Comparison of ENCODE assay signal across 2 cellular contexts in the genomic region with DNA sequence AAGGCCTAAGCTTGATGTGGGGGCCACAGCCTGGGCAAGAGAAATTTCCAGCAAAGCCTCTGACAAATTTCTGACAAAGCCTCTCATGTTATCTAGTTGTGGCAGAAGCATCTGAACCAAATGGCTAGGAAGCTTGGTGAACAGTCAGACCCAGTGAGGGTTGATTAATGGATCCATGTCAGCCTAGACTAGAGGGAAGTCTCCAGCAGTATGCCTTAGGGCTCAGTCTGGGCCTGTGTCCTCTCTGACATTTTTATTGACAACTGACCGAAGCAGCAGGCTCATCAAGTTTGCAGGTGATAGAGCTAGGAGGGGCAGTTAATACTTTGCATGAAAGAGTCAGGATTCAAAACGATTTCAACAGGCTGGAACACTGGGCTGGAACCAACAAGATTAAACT.
TF ChIP-seq lines count a peak whose summit lies in the region.

No MANE protein-coding gene starts in this region.

TF ChIP-seq in HCT116, 20 proteins besides CTCF, POLR2A, EP300 and RAD21:
- TF ChIP-seq CEBPB (IDR thresholded peaks at IDR 0.05; ENCODE audit: low read depth) = no peak
- TF ChIP-seq CBX3 (IDR thresholded peaks at IDR 0.05; ENCODE audit: low read depth) = no peak
- TF ChIP-seq FOSL1 (IDR thresholded peaks at IDR 0.05; ENCODE audit: low read depth) = no peak
- TF ChIP-seq POLR2AphosphoS5 (IDR thresholded peaks at IDR 0.05; ENCODE audit: low read depth, low read length) = peak; percentile 18; the same call in 1 of the 2 replicates
- no peak for TF ChIP-seq YY1 (IDR thresholded peaks at IDR 0.05; ENCODE audit: extremely low read depth, insufficient replicate concordance, low read depth, low read length)
- TF ChIP-seq, protein P1, sequence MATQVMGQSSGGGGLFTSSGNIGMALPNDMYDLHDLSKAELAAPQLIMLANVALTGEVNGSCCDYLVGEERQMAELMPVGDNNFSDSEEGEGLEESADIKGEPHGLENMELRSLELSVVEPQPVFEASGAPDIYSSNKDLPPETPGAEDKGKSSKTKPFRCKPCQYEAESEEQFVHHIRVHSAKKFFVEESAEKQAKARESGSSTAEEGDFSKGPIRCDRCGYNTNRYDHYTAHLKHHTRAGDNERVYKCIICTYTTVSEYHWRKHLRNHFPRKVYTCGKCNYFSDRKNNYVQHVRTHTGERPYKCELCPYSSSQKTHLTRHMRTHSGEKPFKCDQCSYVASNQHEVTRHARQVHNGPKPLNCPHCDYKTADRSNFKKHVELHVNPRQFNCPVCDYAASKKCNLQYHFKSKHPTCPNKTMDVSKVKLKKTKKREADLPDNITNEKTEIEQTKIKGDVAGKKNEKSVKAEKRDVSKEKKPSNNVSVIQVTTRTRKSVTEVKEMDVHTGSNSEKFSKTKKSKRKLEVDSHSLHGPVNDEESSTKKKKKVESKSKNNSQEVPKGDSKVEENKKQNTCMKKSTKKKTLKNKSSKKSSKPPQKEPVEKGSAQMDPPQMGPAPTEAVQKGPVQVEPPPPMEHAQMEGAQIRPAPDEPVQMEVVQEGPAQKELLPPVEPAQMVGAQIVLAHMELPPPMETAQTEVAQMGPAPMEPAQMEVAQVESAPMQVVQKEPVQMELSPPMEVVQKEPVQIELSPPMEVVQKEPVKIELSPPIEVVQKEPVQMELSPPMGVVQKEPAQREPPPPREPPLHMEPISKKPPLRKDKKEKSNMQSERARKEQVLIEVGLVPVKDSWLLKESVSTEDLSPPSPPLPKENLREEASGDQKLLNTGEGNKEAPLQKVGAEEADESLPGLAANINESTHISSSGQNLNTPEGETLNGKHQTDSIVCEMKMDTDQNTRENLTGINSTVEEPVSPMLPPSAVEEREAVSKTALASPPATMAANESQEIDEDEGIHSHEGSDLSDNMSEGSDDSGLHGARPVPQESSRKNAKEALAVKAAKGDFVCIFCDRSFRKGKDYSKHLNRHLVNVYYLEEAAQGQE (IDR thresholded peaks at IDR 0.05; ENCODE audit: low read depth) = no peak
- TF ChIP-seq EZH2 (IDR thresholded peaks at IDR 0.05) = no peak
- no peak for TF ChIP-seq TCF7L2 (IDR thresholded peaks at IDR 0.05; ENCODE audit: borderline replicate concordance, extremely low read depth, insufficient read depth, insufficient read length)

TF ChIP-seq in K562, 482 proteins besides CTCF, POLR2A, EP300 and RAD21:
- TF ChIP-seq CBX8 (IDR thresholded peaks at IDR 0.05; ENCODE audit: borderline replicate concordance, extremely low read depth, low read depth, low read length, poor library complexity, severe bottlenecking) = no peak
- TF ChIP-seq, protein P2, sequence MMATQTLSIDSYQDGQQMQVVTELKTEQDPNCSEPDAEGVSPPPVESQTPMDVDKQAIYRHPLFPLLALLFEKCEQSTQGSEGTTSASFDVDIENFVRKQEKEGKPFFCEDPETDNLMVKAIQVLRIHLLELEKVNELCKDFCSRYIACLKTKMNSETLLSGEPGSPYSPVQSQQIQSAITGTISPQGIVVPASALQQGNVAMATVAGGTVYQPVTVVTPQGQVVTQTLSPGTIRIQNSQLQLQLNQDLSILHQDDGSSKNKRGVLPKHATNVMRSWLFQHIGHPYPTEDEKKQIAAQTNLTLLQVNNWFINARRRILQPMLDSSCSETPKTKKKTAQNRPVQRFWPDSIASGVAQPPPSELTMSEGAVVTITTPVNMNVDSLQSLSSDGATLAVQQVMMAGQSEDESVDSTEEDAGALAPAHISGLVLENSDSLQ (IDR thresholded peaks at IDR 0.05) = peak; percentile 31; the same call in 1 of the 2 replicates
- TF ChIP-seq CBFA2T3 (IDR thresholded peaks at IDR 0.05) = peak; percentile 15; the same call in 1 of the 2 replicates
- TF ChIP-seq, protein P3, sequence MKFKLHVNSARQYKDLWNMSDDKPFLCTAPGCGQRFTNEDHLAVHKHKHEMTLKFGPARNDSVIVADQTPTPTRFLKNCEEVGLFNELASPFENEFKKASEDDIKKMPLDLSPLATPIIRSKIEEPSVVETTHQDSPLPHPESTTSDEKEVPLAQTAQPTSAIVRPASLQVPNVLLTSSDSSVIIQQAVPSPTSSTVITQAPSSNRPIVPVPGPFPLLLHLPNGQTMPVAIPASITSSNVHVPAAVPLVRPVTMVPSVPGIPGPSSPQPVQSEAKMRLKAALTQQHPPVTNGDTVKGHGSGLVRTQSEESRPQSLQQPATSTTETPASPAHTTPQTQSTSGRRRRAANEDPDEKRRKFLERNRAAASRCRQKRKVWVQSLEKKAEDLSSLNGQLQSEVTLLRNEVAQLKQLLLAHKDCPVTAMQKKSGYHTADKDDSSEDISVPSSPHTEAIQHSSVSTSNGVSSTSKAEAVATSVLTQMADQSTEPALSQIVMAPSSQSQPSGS (CRISPR knock-in tag; IDR thresholded peaks at IDR 0.05) = no peak
- TF ChIP-seq MEIS2 (IDR thresholded peaks at IDR 0.05; ENCODE audit: partially characterized antibody) = peak; percentile 63
